In genomic region chr1:42380617-42381423, GRCh38 we compare ENCODE assay signal across 8 cellular contexts. TPM values are rescaled to one million over a fixed set of nuclear protein-coding genes. Genes with fewer than 3 reads are reported as not detected.
DNase-seq lines count a peak whose midpoint lies in the region; ATAC-seq and TF ChIP-seq lines count a peak whose summit lies in the region.

TSS of gene RIMKLA (plus strand) at chr1:42380792. CDS start at chr1:42380935, 143 bp downstream.

- no peak for TF ChIP-seq CTCF in brain (conservative IDR thresholded peaks at IDR 0.05)
- no peak for TF ChIP-seq CTCF in smooth muscle cell (IDR thresholded peaks at IDR 0.05; ENCODE audit: borderline replicate concordance, insufficient read depth, poor library complexity, severe bottlenecking)

- H3K36me3 Mint-ChIP-seq in brain, result no peaks in the 10 kb centered on the region
- H3K36me3 Mint-ChIP-seq in immature natural killer cell, result no peaks in the 10 kb centered on the region

- peaks cover 2% of the 10 kb centered on the region for H3K4me1 ChIP-seq in smooth muscle cell (ENCODE audit: low read depth)

- 2% methylated on average over 75 of the region's 100 CpGs for WGBS in smooth muscle cell (ENCODE audit: low lambda C conversion rate)

- peaks cover 2% of the 10 kb centered on the region for H3F3A ChIP-seq in smooth muscle cell (ENCODE audit: low read depth)

- H3K4me3 ChIP-seq in smooth muscle cell, result peak within 1 kb of the TSS; percentile 52

- in situ Hi-C loops in KBM-7 (cut with MboI; ENCODE audit: low pct_unique_long_range_greater_than_20kb, low sequenced_read_pairs), result no loop called here

- peak; percentile 53 for DNase-seq in EH (ENCODE audit: low read depth)
- DNase-seq in KBM-7, result peak; percentile 45
- DNase-seq in SW480 (ENCODE audit: low spot score), result peak; percentile 54
- peak; percentile 41 to 44 (median 42) for DNase-seq in immature natural killer cell
- DNase-seq in smooth muscle cell (lab: John Stamatoyannopoulos, UW; ENCODE audit: unreplicated experiment), result no peak
- DNase-seq in HCEC 1CT, result no peak

- peak within 1 kb of the TSS; percentile 92 for H3K4me2 ChIP-seq in smooth muscle cell

- H2AFZ ChIP-seq in smooth muscle cell (ENCODE audit: low read depth), result no peak within 1 kb of the TSS

- H3K27me3 ChIP-seq in smooth muscle cell (ENCODE audit: low read depth), result peaks cover 36% of the 10 kb centered on the region

- H3K4me1 Mint-ChIP-seq in brain (peaks cover 33% of the 10 kb centered on the region), immature natural killer cell (peaks cover 10 to 12% of the 10 kb centered on the region in 2 donors)

- no peaks in the 10 kb centered on the region for H3K79me2 ChIP-seq in smooth muscle cell (ENCODE audit: low read depth)

- H3K4me3 Mint-ChIP-seq in brain (peak within 1 kb of the TSS; percentile 86 to 92 (median 87)), immature natural killer cell (peak within 1 kb of the TSS; percentile 75 to 87 (median 80))

- H3K9ac ChIP-seq in smooth muscle cell (ENCODE audit: low read depth), result no peak within 1 kb of the TSS

- H3K27me3 Mint-ChIP-seq in brain (peaks cover 9% of the 10 kb centered on the region), immature natural killer cell (ENCODE audit: low read depth in 3 of 3) (peaks cover 16 to 22% (median 17%) of the 10 kb centered on the region in 3 donors)

- H3K27ac ChIP-seq in smooth muscle cell (ENCODE audit: low read depth), result no peak within 1 kb of the TSS

- H3K36me3 ChIP-seq in smooth muscle cell (ENCODE audit: low read depth), result no peaks in the 10 kb centered on the region

- H4K20me1 ChIP-seq in smooth muscle cell (ENCODE audit: low read depth), result no peaks in the 10 kb centered on the region

- H3K9me3 Mint-ChIP-seq in brain (no peaks in the 10 kb centered on the region), immature natural killer cell (peaks cover 0 to 2% (median 0%) of the 10 kb centered on the region in 6 donors)

- H3K27ac Mint-ChIP-seq in brain, result peak within 1 kb of the TSS; percentile 60 to 86 (median 71)
- H3K27ac Mint-ChIP-seq in immature natural killer cell, result peak within 1 kb of the TSS in 2 of 6 donors; percentile 38 to 56

- H3K9me3 ChIP-seq in smooth muscle cell (replicated peaks; ENCODE audit: low read depth), result no peaks in the 10 kb centered on the region

- ATAC-seq in GM21529 (IDR thresholded peaks at IDR 0.05; ENCODE audit: unreplicated experiment), result peak; percentile 89

RNA-seq across cellular contexts. Expression of gene RIMKLA, which starts in this region (rescaled TPM):
- polyA plus RNA-seq in brain (ENCODE audit: insufficient read depth, low read depth, low replicate concordance), result 29.9 TPM
- polyA plus RNA-seq in immature natural killer cell, result 1 to 10 TPM in 1 of 3 donors, under 1 TPM in 2; 0.34 to 1.1 (median 0.58) TPM
- total RNA-seq in smooth muscle cell, result 0.04 and 0.18 TPM in 2 replicates
- 0.25 and 0.44 TPM in 2 replicates for polyA plus RNA-seq in smooth muscle cell

Comparison
In these comparisons a context has a peak if more than half of its experiments do, and no peak if none do; other contexts are left out.
1. RNA of gene RIMKLA (polyA plus RNA-seq): 29.9 TPM in brain (single experiment); 0.34 to 1.1 TPM in immature natural killer cell and 0.25 to 0.44 TPM in smooth muscle cell; every median in the first group is over 10 times any median in the second.
2. DNase-seq: peak in EH (single experiment), KBM-7 (single experiment), SW480 (single experiment) and immature natural killer cell (3 of 3); none in smooth muscle cell (single experiment) and HCEC 1CT (single experiment).